ENCODE assay signal across 8 cellular contexts in genomic region chr14:105415481-105416428, GRCh38. TPM values are rescaled to one million over a fixed set of nuclear protein-coding genes. Genes with fewer than 3 reads are reported as not detected.
DNase-seq lines count a peak whose midpoint lies in the region; ATAC-seq, FAIRE-seq and TF ChIP-seq lines count a peak whose summit lies in the region.

No MANE protein-coding gene starts in this region.

- peak overlapping the region; percentile 27 for H3K4me3 ChIP-seq in astrocyte of the spinal cord (ENCODE audit: low read depth, low read length)

- H3K27me3 Mint-ChIP-seq in stimulated activated naive CD8-positive, alpha-beta T cell treated with anti-CD3 and anti-CD28 coated beads, Interleukin-15, Interleukin-2, amounts not matched to agents 100 ng/mL and 50 ng/mL, for 24 hours = peaks cover 20% of the 10 kb centered on the region
- H3K27me3 Mint-ChIP-seq in naive B cell = peaks cover 0 to 37% (median 12%) of the 10 kb centered on the region in 3 donors

- no peaks in the 10 kb centered on the region for H3K9me3 Mint-ChIP-seq in stimulated activated naive CD8-positive, alpha-beta T cell treated with anti-CD3 and anti-CD28 coated beads, Interleukin-15, Interleukin-2, amounts not matched to agents 100 ng/mL and 50 ng/mL, for 24 hours
- H3K9me3 Mint-ChIP-seq in naive B cell = no peaks in the 10 kb centered on the region

- in situ Hi-C loops in astrocyte of the spinal cord (cut with HindIII; ENCODE audit: low sequenced_read_pairs) = no loop called here

- no peak overlapping the region for H3K27ac Mint-ChIP-seq in stimulated activated naive CD8-positive, alpha-beta T cell treated with anti-CD3 and anti-CD28 coated beads, Interleukin-15, Interleukin-2, amounts not matched to agents 100 ng/mL and 50 ng/mL, for 24 hours
- H3K27ac Mint-ChIP-seq in naive B cell = peak overlapping the region in 3 of 6 donors; percentile 16 to 93 (median 76)

- ATAC-seq in stimulated activated naive CD8-positive, alpha-beta T cell treated with anti-CD3 and anti-CD28 coated beads, Interleukin-15, Interleukin-2, amounts not matched to agents 100 U/mL and 50 U/mL, for 24 hours = no peak
- ATAC-seq in naive B cell (ENCODE audit: low read depth in 2 of 2) = no peak

- no peaks in the 10 kb centered on the region for H3K36me3 Mint-ChIP-seq in stimulated activated naive CD8-positive, alpha-beta T cell treated with anti-CD3 and anti-CD28 coated beads, Interleukin-15, Interleukin-2, amounts not matched to agents 100 ng/mL and 50 ng/mL, for 24 hours (ENCODE audit: low read depth)
- H3K36me3 Mint-ChIP-seq in naive B cell = no peaks in the 10 kb centered on the region

- peaks cover 8% of the 10 kb centered on the region for H3K4me1 Mint-ChIP-seq in stimulated activated naive CD8-positive, alpha-beta T cell treated with anti-CD3 and anti-CD28 coated beads, Interleukin-15, Interleukin-2, amounts not matched to agents 100 ng/mL and 50 ng/mL, for 24 hours (ENCODE audit: low read depth)
- peaks cover 14 to 30% (median 29%) of the 10 kb centered on the region in 3 donors for H3K4me1 Mint-ChIP-seq in naive B cell

- TF ChIP-seq CTCF in astrocyte of the spinal cord (IDR thresholded peaks at IDR 0.05; ENCODE audit: low read depth, low read length) (no peak), D721Med (IDR thresholded peaks at IDR 0.05; ENCODE audit: insufficient read depth, missing control alignments) (no peak)

- DNase-seq in stimulated activated naive CD8-positive, alpha-beta T cell treated with anti-CD3 and anti-CD28 coated beads, Interleukin-15, Interleukin-2, amounts not matched to agents 100 U/mL and 50 U/mL, for 24 hours = no peak
- no peak for DNase-seq in astrocyte of the spinal cord (ENCODE audit: low read depth, low spot score)
- no peak for DNase-seq in naive B cell
- DNase-seq in NCI-H2196 treated with DMSO at 0.1 percent for 48 hours (lab: John Stamatoyannopoulos, UW; ENCODE audit: unreplicated experiment) = no peak
- DNase-seq in activated CD4-positive, CD25-positive, alpha-beta regulatory T cell treated with anti-CD3 and anti-CD28 coated beads, Interleukin-2, amount 50 U/mL, for 72 hours = no peak
- no peak for DNase-seq in D721Med (ENCODE audit: insufficient read length, low spot score)
- no peak for DNase-seq in activated gamma-delta T cell (lab: John Stamatoyannopoulos, UW)

- H3K4me3 Mint-ChIP-seq in stimulated activated naive CD8-positive, alpha-beta T cell treated with anti-CD3 and anti-CD28 coated beads, Interleukin-15, Interleukin-2, amounts not matched to agents 100 ng/mL and 50 ng/mL, for 24 hours = peak overlapping the region; percentile 74
- peak overlapping the region; percentile 59 to 87 (median 77) for H3K4me3 Mint-ChIP-seq in naive B cell

- no peak for FAIRE-seq in D721Med (lab: Jason Lieb, UNC)

RNA-seq across cellular contexts. Expression of gene MTA1, which starts 3.9 kb away (rescaled TPM):
- 1 to 10 TPM; 3.3 to 6.3 (median 4.7) TPM for polyA plus RNA-seq in naive B cell (ENCODE audit: low read depth in 6 of 6)

RNA-seq across cellular contexts. Expression of gene TEX22, which starts 17.4 kb away (rescaled TPM):
- polyA plus RNA-seq in naive B cell (ENCODE audit: low read depth in 6 of 6) = under 1 TPM in 3 of 6 donors, not detected in 3; 0.21 to 0.77 (median 0.65) TPM

RNA-seq across cellular contexts. Expression of gene CRIP2, which starts 58.9 kb away (rescaled TPM):
- polyA plus RNA-seq in naive B cell (ENCODE audit: low read depth in 6 of 6) = 10 to 100 TPM in 2 of 6 donors, 1 to 10 TPM in 4; 2.0 to 27.3 (median 8.4) TPM
